9 cellular contexts compared by ENCODE assay signal in genomic region chr9:68896495-68896894, GRCh38.
DNase-seq lines count a peak whose midpoint lies in the region; ATAC-seq and TF ChIP-seq lines count a peak whose summit lies in the region.
"Had no signal": no experiment of that assay in that cellular context is flagged by ENCODE, and none has a peak within 500 bp of the region (broad histone marks: within the 10 kb centered on the region; RNA-seq: fewer than 3 reads in every experiment).

No MANE protein-coding gene starts in this region.

- H3K36me3 Mint-ChIP-seq in activated naive CD8-positive, alpha-beta T cell = no peaks in the 10 kb centered on the region
- no peaks in the 10 kb centered on the region for H3K36me3 Mint-ChIP-seq in neural crest cell (ENCODE audit: low read depth)

- H3K27ac Mint-ChIP-seq in activated naive CD8-positive, alpha-beta T cell = peak overlapping the region; percentile 88
- H3K27ac Mint-ChIP-seq in neural crest cell (ENCODE audit: unreplicated experiment) = peak overlapping the region; percentile 6

- H3K27me3 Mint-ChIP-seq in activated naive CD8-positive, alpha-beta T cell = no peaks in the 10 kb centered on the region
- H3K27me3 Mint-ChIP-seq in neural crest cell (ENCODE audit: low read depth) = peaks cover 4% of the 10 kb centered on the region

- no peaks in the 10 kb centered on the region for H3K9me3 Mint-ChIP-seq in activated naive CD8-positive, alpha-beta T cell (ENCODE audit: low read depth)
- H3K9me3 Mint-ChIP-seq in neural crest cell = no peaks in the 10 kb centered on the region

- H3K4me3 Mint-ChIP-seq in activated naive CD8-positive, alpha-beta T cell = peak overlapping the region; percentile 68
- no peak overlapping the region for H3K4me3 Mint-ChIP-seq in neural crest cell

- TF ChIP-seq CTCF in neural crest cell (conservative IDR thresholded peaks at IDR 0.05) = no peak

- ATAC-seq in GM18517 (IDR thresholded peaks at IDR 0.05; ENCODE audit: unreplicated experiment) = peak; percentile 12
- peak; percentile 21 for ATAC-seq in HG02759 (IDR thresholded peaks at IDR 0.05; ENCODE audit: unreplicated experiment)
- ATAC-seq in HG03159 (IDR thresholded peaks at IDR 0.05; ENCODE audit: unreplicated experiment) = no peak
- ATAC-seq in HG02798 (IDR thresholded peaks at IDR 0.05; ENCODE audit: poor library complexity, unreplicated experiment) = no peak

- DNase-seq in neural crest cell (ENCODE audit: low read depth, low spot score) = no peak
- DNase-seq in stimulated activated CD8-positive, alpha-beta memory T cell treated with anti-CD3 and anti-CD28 coated beads, Interleukin-4, amount 100 ng/mL, for 48 hours = no peak
- DNase-seq: Karpas-422; NK-92 treated with Interleukin-12 subunit alpha and Interleukin-12 subunit beta, amount 100 ng/mL, for 24 hours had no signal

- H3K4me1 Mint-ChIP-seq in activated naive CD8-positive, alpha-beta T cell (ENCODE audit: low read depth) = peaks cover 40% of the 10 kb centered on the region
- peaks cover 35% of the 10 kb centered on the region for H3K4me1 Mint-ChIP-seq in neural crest cell

Comparison
In these comparisons a context has a peak if more than half of its experiments do, and no peak if none do; other contexts are left out.
1. ATAC-seq: peak in GM18517 (single experiment) and HG02759 (single experiment); none in HG03159 (single experiment) and HG02798 (single experiment).